ENCODE assay signal across 1 cellular context in genomic region chr20:47561175-47561574, GRCh38.
TF ChIP-seq lines count a peak whose summit lies in the region.

No MANE protein-coding gene starts in this region.

TF ChIP-seq in K562, 482 proteins besides CTCF, POLR2A, EP300 and RAD21 (continued from another document):
- TF ChIP-seq, protein P1, sequence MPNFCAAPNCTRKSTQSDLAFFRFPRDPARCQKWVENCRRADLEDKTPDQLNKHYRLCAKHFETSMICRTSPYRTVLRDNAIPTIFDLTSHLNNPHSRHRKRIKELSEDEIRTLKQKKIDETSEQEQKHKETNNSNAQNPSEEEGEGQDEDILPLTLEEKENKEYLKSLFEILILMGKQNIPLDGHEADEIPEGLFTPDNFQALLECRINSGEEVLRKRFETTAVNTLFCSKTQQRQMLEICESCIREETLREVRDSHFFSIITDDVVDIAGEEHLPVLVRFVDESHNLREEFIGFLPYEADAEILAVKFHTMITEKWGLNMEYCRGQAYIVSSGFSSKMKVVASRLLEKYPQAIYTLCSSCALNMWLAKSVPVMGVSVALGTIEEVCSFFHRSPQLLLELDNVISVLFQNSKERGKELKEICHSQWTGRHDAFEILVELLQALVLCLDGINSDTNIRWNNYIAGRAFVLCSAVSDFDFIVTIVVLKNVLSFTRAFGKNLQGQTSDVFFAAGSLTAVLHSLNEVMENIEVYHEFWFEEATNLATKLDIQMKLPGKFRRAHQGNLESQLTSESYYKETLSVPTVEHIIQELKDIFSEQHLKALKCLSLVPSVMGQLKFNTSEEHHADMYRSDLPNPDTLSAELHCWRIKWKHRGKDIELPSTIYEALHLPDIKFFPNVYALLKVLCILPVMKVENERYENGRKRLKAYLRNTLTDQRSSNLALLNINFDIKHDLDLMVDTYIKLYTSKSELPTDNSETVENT (CRISPR knock-in tag; IDR thresholded peaks at IDR 0.05): no peak
- TF ChIP-seq POLR2AphosphoS5 (IDR thresholded peaks at IDR 0.05; ENCODE audit: control insufficient read depth, insufficient read depth, low read depth, low read length) (no peak), TEAD1 (CRISPR knock-in tag; IDR thresholded peaks at IDR 0.05) (no peak), NR2C2 (CRISPR knock-in tag; IDR thresholded peaks at IDR 0.05) (no peak), NR2C2 (tag; IDR thresholded peaks at IDR 0.05) (0 out of 2 replicates have a peak, but pooled peaks have one; percentile 4), ZNF384 (IDR thresholded peaks at IDR 0.05; ENCODE audit: low read depth, low read length) (peak; percentile 80)
TF ChIP-seq in K562: peak in this region for 3.
